Comparison of ENCODE assay signal across 17 cellular contexts in the genomic region with DNA sequence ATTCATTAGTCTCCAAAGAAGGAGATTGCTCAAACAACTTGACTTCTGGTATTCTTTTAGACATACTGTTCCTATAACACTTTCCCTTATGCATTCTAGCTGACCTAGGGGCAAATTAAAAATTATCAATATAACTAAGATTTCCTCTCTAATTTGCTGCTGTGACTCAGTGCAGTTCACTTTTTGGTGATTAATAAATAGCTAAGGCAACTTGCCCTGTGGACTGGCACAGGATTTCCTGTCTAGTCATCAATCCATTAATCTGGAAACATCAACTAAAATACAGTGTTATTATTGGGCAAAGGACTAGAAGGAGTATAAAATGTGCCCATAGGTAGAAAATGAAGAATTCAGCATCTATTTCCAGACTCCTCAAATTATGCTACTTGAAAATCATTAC.
A peak's percentile ranks its signal among the peaks of the same experiment; 100 is the strongest.
DNase-seq lines count a peak whose midpoint lies in the region; ATAC-seq and TF ChIP-seq lines count a peak whose summit lies in the region.
"Had no signal": no experiment of that assay in that cellular context is flagged by ENCODE, and none has a peak within 500 bp of the region (broad histone marks: within the 10 kb centered on the region; RNA-seq: fewer than 3 reads in every experiment).

No MANE protein-coding gene starts in this region.

- H3K36me3 Mint-ChIP-seq in stimulated activated naive B cell treated with anti-CD40 and anti-IgM and Interleukin-4, amounts not matched to agents 10 μg/mL and 1 μg/mL and 100 μg/mL, for 72 hours, result peaks cover 0 to 2% of the 10 kb centered on the region in 2 donors
- H3K36me3 Mint-ChIP-seq: CD4-positive, CD25-positive, alpha-beta regulatory T cell had no signal

- TF ChIP-seq CTCF in RWPE2 (IDR thresholded peaks at IDR 0.05; ENCODE audit: poor library complexity, severe bottlenecking), result no peak
- no peak for TF ChIP-seq CTCF in uterus (IDR thresholded peaks at IDR 0.05)

- H3K36me3 ChIP-seq in RWPE2 (ENCODE audit: low read depth) (no peaks in the 10 kb centered on the region), uterus (no peaks in the 10 kb centered on the region)

- no peak overlapping the region for H3K27ac Mint-ChIP-seq in stimulated activated naive B cell treated with anti-CD40 and anti-IgM and Interleukin-4, amounts not matched to agents 10 μg/mL and 1 μg/mL and 100 μg/mL, for 72 hours
- H3K27ac Mint-ChIP-seq: CD4-positive, CD25-positive, alpha-beta regulatory T cell had no signal

- no peaks in the 10 kb centered on the region for H3K4me1 Mint-ChIP-seq in stimulated activated naive B cell treated with anti-CD40 and anti-IgM and Interleukin-4, amounts not matched to agents 10 μg/mL and 1 μg/mL and 100 μg/mL, for 72 hours
- H3K4me1 Mint-ChIP-seq: CD4-positive, CD25-positive, alpha-beta regulatory T cell had no signal

- no peaks in the 10 kb centered on the region for H3K27me3 ChIP-seq in RWPE2 (ENCODE audit: insufficient read depth, poor library complexity, severe bottlenecking)
- no peaks in the 10 kb centered on the region for H3K27me3 ChIP-seq in uterus

- H3K4me1 ChIP-seq in RWPE2 (ENCODE audit: insufficient read depth, poor library complexity, severe bottlenecking) (peaks cover 12% of the 10 kb centered on the region), uterus (no peaks in the 10 kb centered on the region)
- H3K4me1 ChIP-seq: Caco-2 had no signal

- no peak overlapping the region for H3K4me3 Mint-ChIP-seq in stimulated activated naive B cell treated with anti-CD40 and anti-IgM and Interleukin-4, amounts not matched to agents 10 μg/mL and 1 μg/mL and 100 μg/mL, for 72 hours
- H3K4me3 Mint-ChIP-seq: CD4-positive, CD25-positive, alpha-beta regulatory T cell had no signal

- peaks cover 9 to 12% of the 10 kb centered on the region in 2 donors for H3K27me3 Mint-ChIP-seq in stimulated activated naive B cell treated with anti-CD40 and anti-IgM and Interleukin-4, amounts not matched to agents 10 μg/mL and 1 μg/mL and 100 μg/mL, for 72 hours
- H3K27me3 Mint-ChIP-seq: CD4-positive, CD25-positive, alpha-beta regulatory T cell had no signal

- peak overlapping the region; percentile 74 for H3K27ac ChIP-seq in RWPE2 (ENCODE audit: poor library complexity, severe bottlenecking)
- no peak overlapping the region for H3K27ac ChIP-seq in uterus
- H3K27ac ChIP-seq: HL-60 had no signal

- H3K4me3 ChIP-seq in RWPE2 (ENCODE audit: severe bottlenecking), result no peak overlapping the region
- H3K4me3 ChIP-seq in uterus, result no peak overlapping the region

- TF ChIP-seq POLR2A in uterus (IDR thresholded peaks at IDR 0.05), result no peak

- intact Hi-C loops in uterus (cut with DNase I; ENCODE audit: low total_unique reads), result no loop called here

- DNase-seq in A172 (ENCODE audit: low spot score) (peak; percentile 4), ELR (ENCODE audit: low read depth) (peak; percentile 58), RWPE2 (ENCODE audit: low spot score) (no peak), glomerular endothelial cell (ENCODE audit: extremely low read depth, low read depth, low spot score) (peak; percentile 29), glomerular visceral epithelial cell (ENCODE audit: extremely low spot score) (no peak), uterus (no peak)
- no peak for DNase-seq in activated T-cell treated with anti-CD3 and anti-CD28 coated beads, Interleukin-2, amount 50 U/mL, for 48 hours
- DNase-seq in stimulated activated naive B cell treated with anti-CD40 and anti-IgM and Interleukin-4, amounts not matched to agents 10 μg/mL and 1 μg/mL and 100 μg/mL, for 72 hours, result no peak
- DNase-seq: Caco-2; CD4-positive, CD25-positive, alpha-beta regulatory T cell; NCI-H1436 treated with DMSO at 0.1 percent for 48 hours; NCI-H2081 treated with DMSO at 0.1 percent for 48 hours; NCI-H510A; SHP77 had no signal

- H3K9me3 ChIP-seq in RWPE2 (ENCODE audit: severe bottlenecking) (peaks cover 6% of the 10 kb centered on the region), uterus (no peaks in the 10 kb centered on the region)

- ATAC-seq in RWPE2 (ENCODE audit: low read depth), result peak; percentile 73; the same call in 2 of the 3 replicates
- no peak for ATAC-seq in stimulated activated naive B cell treated with anti-CD40 and anti-IgM and Interleukin-4, amounts not matched to agents 10 μg/mL and 1 μg/mL and 100 μg/mL, for 72 hours (replicated peaks)
- ATAC-seq: HCT116, Panc1 had no signal

- H3K9me3 Mint-ChIP-seq in stimulated activated naive B cell treated with anti-CD40 and anti-IgM and Interleukin-4, amounts not matched to agents 10 μg/mL and 1 μg/mL and 100 μg/mL, for 72 hours, result peaks cover 11 to 13% of the 10 kb centered on the region in 2 donors

Comparison
In these comparisons a context has a peak if more than half of its experiments do, and no peak if none do; other contexts are left out.
1. DNase-seq: peak in A172 (single experiment), ELR (single experiment) and glomerular endothelial cell (single experiment); none in RWPE2 (single experiment), activated T-cell treated with anti-CD3 and anti-CD28 coated beads, Interleukin-2, amount 50 U/mL, for 48 hours (0 of 2), stimulated activated naive B cell treated with anti-CD40 and anti-IgM and Interleukin-4, amounts not matched to agents 10 μg/mL and 1 μg/mL and 100 μg/mL, for 72 hours (single experiment), glomerular visceral epithelial cell (single experiment) and uterus (0 of 2).